In the genomic region with DNA sequence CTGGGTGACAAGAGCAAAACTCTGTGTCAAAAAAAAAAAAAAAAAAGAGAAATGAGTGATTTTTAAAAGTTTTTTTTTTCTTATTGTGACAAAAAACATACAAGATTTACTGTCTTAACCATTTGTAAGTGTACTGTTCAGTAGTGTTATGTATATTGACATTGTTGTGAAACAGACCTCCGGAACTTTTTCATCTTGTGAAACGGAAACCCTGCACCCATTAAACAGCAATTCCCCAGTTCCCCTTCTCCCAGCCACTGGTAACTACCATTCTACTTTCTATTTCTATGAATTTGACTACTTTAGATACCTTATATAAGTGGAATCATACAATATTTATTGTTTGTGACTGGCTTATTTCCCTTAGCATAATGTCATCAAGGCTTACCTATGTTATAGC, we compare ENCODE assay signal across 37 cellular contexts. TPM values are rescaled to one million over a fixed set of nuclear protein-coding genes. Genes with fewer than 3 reads are reported as not detected.
DNase-seq lines count a peak whose midpoint lies in the region; ATAC-seq, FAIRE-seq and TF ChIP-seq lines count a peak whose summit lies in the region.
"Had no signal": no experiment of that assay in that cellular context is flagged by ENCODE, and none has a peak within 500 bp of the region (broad histone marks: within the 10 kb centered on the region; RNA-seq: fewer than 3 reads in every experiment).

No MANE protein-coding gene starts in this region.

- no peaks in the 10 kb centered on the region for H4K20me1 ChIP-seq in GM12878 (ENCODE audit: control insufficient read depth, insufficient read depth)

- H3K4me3 ChIP-seq in GM12878 (no peak overlapping the region), tibial artery (no peak overlapping the region)
- H3K4me3 ChIP-seq: adrenal gland, BLaER1, stomach, thyroid gland had no signal

- no peaks in the 10 kb centered on the region for H3K27me3 ChIP-seq in GM12878 (replicated peaks in 1 of 2; ENCODE audit: control insufficient read depth in 2 of 2, insufficient read depth in 2 of 2, low read length in 1 of 2)
- H3K27me3 ChIP-seq in tibial artery: no peaks in the 10 kb centered on the region
- H3K27me3 ChIP-seq: adrenal gland, BLaER1, stomach, thyroid gland had no signal

- no peak for ATAC-seq in GM12878
- ATAC-seq in stimulated activated memory B cell treated with anti-CD40 and anti-IgM and Interleukin-4, amounts not matched to agents 10 μg/mL and 1 μg/mL and 100 μg/mL, for 72 hours: no peak
- ATAC-seq: activated CD4-positive, CD25-positive, alpha-beta regulatory T cell treated with anti-CD3 and anti-CD28 coated beads, Interleukin-2, amount 50 U/mL, for 24 hours; effector memory CD8-positive, alpha-beta T cell; left colon; T-helper 17 cell had no signal

- H3K36me3 ChIP-seq in GM12878 (ENCODE audit: control insufficient read depth in 2 of 2, insufficient read depth in 2 of 2, low read length in 1 of 2) (peaks cover 0 to 1% of the 10 kb centered on the region in 2 experiments; a peak in 2 of 4 replicates), tibial artery (peaks cover 4 to 18% (median 7%) of the 10 kb centered on the region in 3 donors)
- H3K36me3 ChIP-seq: adrenal gland, thyroid gland had no signal

- peaks cover 71% of the 10 kb centered on the region for H3K4me1 Mint-ChIP-seq in stimulated activated memory B cell treated with anti-CD40 and anti-IgM and Interleukin-4, amounts not matched to agents 10 μg/mL and 1 μg/mL and 100 μg/mL, for 72 hours

- DNase-seq in GM12892 (ENCODE audit: insufficient read length) (no peak), MV-4-11 (lab: John Stamatoyannopoulos, UW) (peak; percentile 95), GM12878 (ENCODE audit: low read depth, low spot score) (no peak), mucosa of gallbladder (ENCODE audit: low spot score) (no peak), tibial artery (no peak), NCI-H69 (lab: John Stamatoyannopoulos, UW) (no peak)
- DNase-seq: activated CD4-positive, alpha-beta memory T cell treated with anti-CD3 and anti-CD28 coated beads, Interleukin-2, amount 10 ng/mL, durations not matched to agents 7 days and 5 days; activated CD8-positive, alpha-beta memory T cell treated with anti-CD3 and anti-CD28 coated beads, Interleukin-2, amount 50 U/mL, for 48 hours; activated naive CD4-positive, alpha-beta T cell treated with anti-CD3 and anti-CD28 coated beads, Interleukin-2, amount 10 ng/mL, durations not matched to agents 7 days and 5 days; adrenal gland; central memory CD4-positive, alpha-beta T cell; COR-L47; cortex of kidney; effector memory CD8-positive, alpha-beta T cell; HCEC 1CT; hypothalamus; IMR-90; left colon; mesendoderm; NCI-H1105 treated with DMSO at 0.1 percent for 48 hours; NCI-H2029; NCI-H226; NCI-H774; SK-N-SH; stimulated activated CD8-positive, alpha-beta memory T cell treated with anti-CD3 and anti-CD28 coated beads, Interleukin-4, amount 100 ng/mL, for 48 hours; stomach; T-helper 17 cell; thyroid gland had no signal

- TF ChIP-seq RAD21 in GM12878 (IDR thresholded peaks at IDR 0.05; ENCODE audit: insufficient read depth, low read depth, low read length): no peak

- H3K27ac Mint-ChIP-seq in stimulated activated memory B cell treated with anti-CD40 and anti-IgM and Interleukin-4, amounts not matched to agents 10 μg/mL and 1 μg/mL and 100 μg/mL, for 72 hours: peak overlapping the region; percentile 44
- H3K27ac Mint-ChIP-seq: activated CD4-positive, alpha-beta memory T cell treated with anti-CD3 and anti-CD28 coated beads, Interleukin-2, amount 10 ng/mL, durations not matched to agents 7 days and 5 days; activated naive CD4-positive, alpha-beta T cell treated with anti-CD3 and anti-CD28 coated beads, Interleukin-2, amount 10 ng/mL, durations not matched to agents 7 days and 5 days; activated T-helper 1 cell treated with anti-CD3 and anti-CD28 coated beads, Interleukin-12 subunit alpha, Interleukin-12 subunit beta, Interleukin-2, Interleukin-4 antibody, amounts not matched to agents 30 ng/mL and 10 ng/mL and 1 ng/mL, durations not matched to agents 14 hours and 24 hours and 36 hours; T-helper 17 cell had no signal

- H3K27me3 Mint-ChIP-seq in stimulated activated memory B cell treated with anti-CD40 and anti-IgM and Interleukin-4, amounts not matched to agents 10 μg/mL and 1 μg/mL and 100 μg/mL, for 72 hours: no peaks in the 10 kb centered on the region
- H3K27me3 Mint-ChIP-seq: activated CD4-positive, alpha-beta memory T cell treated with anti-CD3 and anti-CD28 coated beads, Interleukin-2, amount 10 ng/mL, durations not matched to agents 7 days and 5 days; activated naive CD4-positive, alpha-beta T cell treated with anti-CD3 and anti-CD28 coated beads, Interleukin-2, amount 10 ng/mL, durations not matched to agents 7 days and 5 days; effector memory CD8-positive, alpha-beta T cell; T-helper 17 cell had no signal

- RAD21 ChIA-PET in GM12878 (lab: Charles Lee; ENCODE audit: unreplicated experiment): no interaction called here

- in situ Hi-C loops in GM12878 (cut with MboI): loop anchor here (5.0 kb wide), 2 partner anchors 164 to 224 kb away; no protein-coding TSS in a partner anchor

- H3K79me2 ChIP-seq in GM12878 (ENCODE audit: control insufficient read depth, insufficient read depth, low read length): no peaks in the 10 kb centered on the region; the same call in 1 of the 2 replicates

- POLR2A ChIA-PET in GM12878 (lab: Charles Lee): interaction anchor here (0.7 kb wide), 1 partner anchor 234 kb away, joined by 4 read pairs; no protein-coding TSS in a partner anchor

- TF ChIP-seq POLR2A in GM12892 (IDR thresholded peaks at IDR 0.05; ENCODE audit: low read depth, low read length) (no peak), GM12878 (IDR thresholded peaks at IDR 0.05; ENCODE audit: low read depth, low read length) (no peak)

- WGBS in GM12878 (ENCODE audit: insufficient coverage, insufficient replicate concordance, low lambda C conversion rate, missing lambda C conversion rate): 93% methylated on average over 2 of the region's 2 CpGs

- BruUV-seq in GM12878 (replicated peaks; lab: Mats Ljungman, UMichigan): no TSS peak

- H2AFZ ChIP-seq in GM12878 (ENCODE audit: control insufficient read depth, low read depth, low read length): no peak overlapping the region

- H3K9ac ChIP-seq in GM12878 (ENCODE audit: control insufficient read depth, insufficient read depth, low read length): no peak overlapping the region
- H3K9ac ChIP-seq: BLaER1, SK-N-SH had no signal

- intact Hi-C loops in GM12878 (cut with micrococcal nuclease; ENCODE audit: unreplicated experiment): loop anchor here (2.0 to 5.0 kb wide), 3 partner anchors 73 to 159 kb away; a partner anchor contains a TSS
- intact Hi-C loops in tibial artery (cut with DNase I; ENCODE audit: low total_unique reads): loop anchor here (5.0 kb wide), 3 partner anchors 49 to 224 kb away; a partner anchor contains a TSS

- FAIRE-seq in GM12892 (lab: Jason Lieb, UNC) (peak; percentile 9), GM12878 (lab: Jason Lieb, UNC) (no peak)

- H3K4me2 ChIP-seq in GM12878 (ENCODE audit: control insufficient read depth, insufficient read depth): no peak overlapping the region
- H3K4me2 ChIP-seq: BLaER1, SK-N-SH had no signal

- H3K4me1 ChIP-seq in GM12878 (ENCODE audit: control insufficient read depth, insufficient read depth, low read length) (peaks cover 17% of the 10 kb centered on the region), tibial artery (no peaks in the 10 kb centered on the region)
- H3K4me1 ChIP-seq: adrenal gland, BLaER1 had no signal

- TF ChIP-seq CTCF in GM12878 (IDR thresholded peaks at IDR 0.05 in 2 of 3, conservative IDR thresholded peaks at IDR 0.05 in 1 of 3; ENCODE audit: control insufficient read depth in 2 of 3, extremely low read depth in 1 of 3, insufficient read depth in 1 of 3, low read depth in 3 of 3, low read length in 3 of 3) (no peak), tibial artery (IDR thresholded peaks at IDR 0.05) (no peak)

- H3K9me3 ChIP-seq in GM12878 (replicated peaks; ENCODE audit: control insufficient read depth, insufficient read depth, low read length) (no peaks in the 10 kb centered on the region), tibial artery (no peaks in the 10 kb centered on the region)
- H3K9me3 ChIP-seq: adrenal gland, BLaER1, SK-N-SH, stomach, thyroid gland had no signal

- no peak overlapping the region for H3K27ac ChIP-seq in GM12878 (ENCODE audit: control insufficient read depth, insufficient read depth)
- no peak overlapping the region for H3K27ac ChIP-seq in tibial artery
- H3K27ac ChIP-seq: adrenal gland, BLaER1, RWPE1, stomach, thyroid gland had no signal

- CTCF ChIA-PET in GM12878 (lab: Yijun Ruan, JAX): interaction anchor here (0.7 to 3.0 kb wide), 15 partner anchors 9 to 226 kb away, joined by 3 to 27 read pairs (median 9); a partner anchor contains a TSS

- no peaks in the 10 kb centered on the region for H3K9me3 Mint-ChIP-seq in stimulated activated memory B cell treated with anti-CD40 and anti-IgM and Interleukin-4, amounts not matched to agents 10 μg/mL and 1 μg/mL and 100 μg/mL, for 72 hours
- H3K9me3 Mint-ChIP-seq: activated CD4-positive, alpha-beta memory T cell treated with anti-CD3 and anti-CD28 coated beads, Interleukin-2, amount 10 ng/mL, durations not matched to agents 7 days and 5 days; activated naive CD4-positive, alpha-beta T cell treated with anti-CD3 and anti-CD28 coated beads, Interleukin-2, amount 10 ng/mL, durations not matched to agents 7 days and 5 days; activated T-helper 1 cell treated with anti-CD3 and anti-CD28 coated beads, Interleukin-12 subunit alpha, Interleukin-12 subunit beta, Interleukin-2, Interleukin-4 antibody, amounts not matched to agents 30 ng/mL and 10 ng/mL and 1 ng/mL, durations not matched to agents 14 hours and 24 hours and 36 hours; effector memory CD8-positive, alpha-beta T cell had no signal

- H3K36me3 Mint-ChIP-seq in stimulated activated memory B cell treated with anti-CD40 and anti-IgM and Interleukin-4, amounts not matched to agents 10 μg/mL and 1 μg/mL and 100 μg/mL, for 72 hours: no peaks in the 10 kb centered on the region

- no peak overlapping the region for H3K4me3 Mint-ChIP-seq in stimulated activated memory B cell treated with anti-CD40 and anti-IgM and Interleukin-4, amounts not matched to agents 10 μg/mL and 1 μg/mL and 100 μg/mL, for 72 hours
- H3K4me3 Mint-ChIP-seq: activated CD4-positive, alpha-beta memory T cell treated with anti-CD3 and anti-CD28 coated beads, Interleukin-2, amount 10 ng/mL, durations not matched to agents 7 days and 5 days; activated naive CD4-positive, alpha-beta T cell treated with anti-CD3 and anti-CD28 coated beads, Interleukin-2, amount 10 ng/mL, durations not matched to agents 7 days and 5 days; activated T-helper 1 cell treated with anti-CD3 and anti-CD28 coated beads, Interleukin-12 subunit alpha, Interleukin-12 subunit beta, Interleukin-2, Interleukin-4 antibody, amounts not matched to agents 30 ng/mL and 10 ng/mL and 1 ng/mL, durations not matched to agents 14 hours and 24 hours and 36 hours; effector memory CD8-positive, alpha-beta T cell; T-helper 17 cell had no signal

- TF ChIP-seq EP300 in GM12878 (IDR thresholded peaks at IDR 0.05; ENCODE audit: borderline replicate concordance in 1 of 2, control insufficient read depth in 1 of 2, low read depth in 2 of 2, low read length in 2 of 2): no peak

- SMC1A ChIA-PET in GM12878 (lab: Charles Lee; ENCODE audit: uncharacterized antibody, unreplicated experiment): interaction anchor here (1.1 to 2.1 kb wide), 4 partner anchors 10 to 157 kb away, joined by 3 to 11 read pairs (median 8); a partner anchor contains a TSS

RNA-seq across cellular contexts. Expression of a gene that starts 18.7 kb away (rescaled TPM):
- polyA plus RNA-seq in GM12892 (2012; ENCODE audit: missing spikeins): 17.7 TPM
- total RNA-seq in GM12878 (2013; cell fraction: nucleolus; rRNA removed): 38.8 and 41.3 TPM in 2 replicates
- total RNA-seq in GM12878 (2014; rRNA removed): 28.7 and 33.5 TPM in 2 replicates
- total RNA-seq in GM12878 (2014; rRNA removed; fragmentation: Illumina TruSeq; extraction: Trizol): 25.8 and 26.4 TPM in 2 replicates
- total RNA-seq in GM12878 (2021): 25.2 and 28.1 TPM in 2 replicates
- 22.0 TPM for polyA plus RNA-seq in GM12878 (2011; ENCODE audit: low read depth)
- 12.4 and 17.9 TPM in 2 replicates for polyA plus RNA-seq in GM12878 (2011; rRNA removed)
- 24.7 and 29.1 TPM in 2 replicates for polyA plus RNA-seq in GM12878 (2011; cell fraction: cytosol; rRNA removed)
- polyA plus RNA-seq in GM12878 (2011; cell fraction: nucleus; rRNA removed): 45.5 and 48.1 TPM in 2 replicates
- polyA plus RNA-seq in GM12878 (2012): 23.1 and 24.4 TPM in 2 replicates
- polyA plus RNA-seq in GM12878 (2014; fragmentation: Illumina TruSeq; extraction: Trizol): 18.9 and 24.6 TPM in 2 replicates
- 1 to 10 TPM; 4.8 to 7.8 TPM for polyA plus RNA-seq in GM12878 (2014; fragmentation: Nextera tagmentation; extraction: Ambion mirVana)
- 21.7 and 23.0 TPM in 2 replicates for polyA plus RNA-seq in GM12878 (2014; rRNA removed)
- 10 to 100 TPM; 28.9 to 32.3 TPM for polyA plus RNA-seq in GM12878 (2016; fragmentation: Nextera tagmentation; extraction: Ambion mirVana)
- 23.3 and 26.8 TPM in 2 replicates for polyA minus RNA-seq in GM12878 (2011; rRNA and poly(A)+ RNA removed)
- polyA minus RNA-seq in GM12878 (2011; cell fraction: cytosol; rRNA and poly(A)+ RNA removed): 10.0 TPM in 2 replicates
- polyA minus RNA-seq in GM12878 (2011; cell fraction: nucleus; rRNA and poly(A)+ RNA removed): 17.7 and 24.9 TPM in 2 replicates
- 9.4 TPM for total RNA-seq in mucosa of gallbladder

RNA-seq across cellular contexts. Expression of a gene that starts 18.8 kb away (rescaled TPM):
- 10.6 TPM for polyA plus RNA-seq in GM12892 (2012; ENCODE audit: missing spikeins)
- 13.7 and 15.9 TPM in 2 replicates for total RNA-seq in GM12878 (2013; cell fraction: nucleolus; rRNA removed)
- total RNA-seq in GM12878 (2014; rRNA removed) (20.1 and 24.1 TPM in 2 replicates), GM12878 (2014; rRNA removed; fragmentation: Illumina TruSeq; extraction: Trizol) (14.8 and 15.8 TPM in 2 replicates), GM12878 (2021) (25.4 and 25.5 TPM in 2 replicates), mucosa of gallbladder (6.6 TPM)
- polyA plus RNA-seq in GM12878 (2011; ENCODE audit: low read depth): 12.2 TPM
- polyA plus RNA-seq in GM12878 (2011; rRNA removed) (10.3 and 15.3 TPM in 2 replicates), GM12878 (2014; fragmentation: Illumina TruSeq; extraction: Trizol) (14.3 and 14.5 TPM in 2 replicates), GM12878 (2014; fragmentation: Nextera tagmentation; extraction: Ambion mirVana) (1 to 10 TPM; 3.6 to 7.2 TPM), GM12878 (2014; rRNA removed) (29.3 and 32.3 TPM in 2 replicates), GM12878 (2016; fragmentation: Nextera tagmentation; extraction: Ambion mirVana) (10 to 100 TPM; 34.1 to 40.4 TPM)
- polyA plus RNA-seq in GM12878 (2011; cell fraction: cytosol; rRNA removed): 14.2 and 21.8 TPM in 2 replicates
- 15.9 and 17.2 TPM in 2 replicates for polyA plus RNA-seq in GM12878 (2011; cell fraction: nucleus; rRNA removed)
- polyA plus RNA-seq in GM12878 (2012): 13.2 and 14.4 TPM in 2 replicates
- polyA minus RNA-seq in GM12878 (2011; rRNA and poly(A)+ RNA removed): 12.5 and 19.6 TPM in 2 replicates
- 3.5 and 6.2 TPM in 2 replicates for polyA minus RNA-seq in GM12878 (2011; cell fraction: cytosol; rRNA and poly(A)+ RNA removed)
- polyA minus RNA-seq in GM12878 (2011; cell fraction: nucleus; rRNA and poly(A)+ RNA removed): 12.8 and 17.3 TPM in 2 replicates

RNA-seq across cellular contexts. Expression of a gene that starts 26.1 kb away (rescaled TPM):
- polyA plus RNA-seq in GM12892 (2012; ENCODE audit: missing spikeins): not detected
- total RNA-seq in GM12878 (2013; cell fraction: nucleolus; rRNA removed): not detected in 2 replicates
- not detected in 2 replicates for total RNA-seq in GM12878 (2014; rRNA removed)
- not detected in 2 replicates for total RNA-seq in GM12878 (2014; rRNA removed; fragmentation: Illumina TruSeq; extraction: Trizol)
- total RNA-seq in GM12878 (2021): not detected in 2 replicates
- polyA plus RNA-seq in GM12878 (2011; ENCODE audit: low read depth): not detected
- not detected in 2 replicates for polyA plus RNA-seq in GM12878 (2011; rRNA removed)
- polyA plus RNA-seq in GM12878 (2011; cell fraction: cytosol; rRNA removed): 0.05 TPM in 1 of 2 replicates, not detected in the other
- polyA plus RNA-seq in GM12878 (2011; cell fraction: nucleus; rRNA removed): not detected in 2 replicates
- not detected in 2 replicates for polyA plus RNA-seq in GM12878 (2012)
- not detected in 2 replicates for polyA plus RNA-seq in GM12878 (2014; fragmentation: Illumina TruSeq; extraction: Trizol)
- polyA plus RNA-seq in GM12878 (2014; fragmentation: Nextera tagmentation; extraction: Ambion mirVana): not detected
- not detected in 2 replicates for polyA plus RNA-seq in GM12878 (2014; rRNA removed)
- polyA plus RNA-seq in GM12878 (2016; fragmentation: Nextera tagmentation; extraction: Ambion mirVana): not detected
- not detected in 2 replicates for polyA minus RNA-seq in GM12878 (2011; rRNA and poly(A)+ RNA removed)
- not detected in 2 replicates for polyA minus RNA-seq in GM12878 (2011; cell fraction: cytosol; rRNA and poly(A)+ RNA removed)
- polyA minus RNA-seq in GM12878 (2011; cell fraction: nucleus; rRNA and poly(A)+ RNA removed): not detected in 2 replicates
- not detected for total RNA-seq in mucosa of gallbladder
- total RNA-seq: activated CD4-positive, alpha-beta memory T cell treated with anti-CD3 and anti-CD28 coated beads, Interleukin-2, amount 10 ng/mL, durations not matched to agents 7 days and 5 days; activated T-helper 1 cell treated with anti-CD3 and anti-CD28 coated beads, Interleukin-12 subunit alpha, Interleukin-12 subunit beta, Interleukin-2, Interleukin-4 antibody, amounts not matched to agents 30 ng/mL and 10 ng/mL and 1 ng/mL, durations not matched to agents 14 hours and 24 hours and 36 hours; adrenal gland; epithelial cell of proximal tubule; glomerular endothelial cell; IMR-90; left colon; OCI-LY7; stomach; T-helper 17 cell; thyroid gland had no signal
- polyA plus RNA-seq: adrenal gland, AG04450, IMR-90, SK-N-SH, stomach had no signal

RNA-seq across cellular contexts. Expression of a gene that starts 42.5 kb away (rescaled TPM):
- 2.2 TPM for polyA plus RNA-seq in GM12892 (2012; ENCODE audit: missing spikeins)
- 1.6 and 3.5 TPM in 2 replicates for total RNA-seq in GM12878 (2013; cell fraction: nucleolus; rRNA removed)
- 2.8 and 3.4 TPM in 2 replicates for total RNA-seq in GM12878 (2014; rRNA removed)
- total RNA-seq in GM12878 (2014; rRNA removed; fragmentation: Illumina TruSeq; extraction: Trizol): 0.78 and 1.0 TPM in 2 replicates
- 1.9 and 2.7 TPM in 2 replicates for total RNA-seq in GM12878 (2021)
- polyA plus RNA-seq in GM12878 (2011; ENCODE audit: low read depth): 3.9 TPM
- 0.04 TPM in 1 of 2 replicates, not detected in the other for polyA plus RNA-seq in GM12878 (2011; rRNA removed)
- 0.15 TPM in 1 of 2 replicates, not detected in the other for polyA plus RNA-seq in GM12878 (2011; cell fraction: cytosol; rRNA removed)
- polyA plus RNA-seq in GM12878 (2011; cell fraction: nucleus; rRNA removed): 0.06 and 0.34 TPM in 2 replicates
- 5.0 and 5.8 TPM in 2 replicates for polyA plus RNA-seq in GM12878 (2012)
- 1.5 and 1.9 TPM in 2 replicates for polyA plus RNA-seq in GM12878 (2014; fragmentation: Illumina TruSeq; extraction: Trizol)
- polyA plus RNA-seq in GM12878 (2014; fragmentation: Nextera tagmentation; extraction: Ambion mirVana): 1 to 10 TPM in 1 of 2 experiments, under 1 TPM in 1; 0.74 to 1.1 TPM
- polyA plus RNA-seq in GM12878 (2014; rRNA removed): 2.4 and 2.5 TPM in 2 replicates
- polyA plus RNA-seq in GM12878 (2016; fragmentation: Nextera tagmentation; extraction: Ambion mirVana): 1 to 10 TPM; 2.5 to 4.0 TPM
- 2.4 TPM in 1 of 2 replicates, not detected in the other for polyA minus RNA-seq in GM12878 (2011; rRNA and poly(A)+ RNA removed)
- not detected in 2 replicates for polyA minus RNA-seq in GM12878 (2011; cell fraction: cytosol; rRNA and poly(A)+ RNA removed)
- not detected in 2 replicates for polyA minus RNA-seq in GM12878 (2011; cell fraction: nucleus; rRNA and poly(A)+ RNA removed)
- 3.4 TPM for total RNA-seq in mucosa of gallbladder
- total RNA-seq: epithelial cell of proximal tubule, IMR-90 had no signal
- polyA plus RNA-seq: AG04450, IMR-90, SK-N-SH had no signal

RNA-seq across cellular contexts. Expression of a gene that starts 43.4 kb away (rescaled TPM):
- 12.3 TPM for polyA plus RNA-seq in GM12892 (2012; ENCODE audit: missing spikeins)
- total RNA-seq in GM12878 (2013; cell fraction: nucleolus; rRNA removed): 72.1 and 76.3 TPM in 2 replicates
- total RNA-seq in GM12878 (2014; rRNA removed): 25.8 and 27.6 TPM in 2 replicates
- total RNA-seq in GM12878 (2014; rRNA removed; fragmentation: Illumina TruSeq; extraction: Trizol): 21.2 and 23.2 TPM in 2 replicates
- 37.6 and 37.8 TPM in 2 replicates for total RNA-seq in GM12878 (2021)
- 8.0 TPM for polyA plus RNA-seq in GM12878 (2011; ENCODE audit: low read depth)
- 31.3 and 34.7 TPM in 2 replicates for polyA plus RNA-seq in GM12878 (2011; rRNA removed)
- 26.9 and 27.8 TPM in 2 replicates for polyA plus RNA-seq in GM12878 (2011; cell fraction: cytosol; rRNA removed)
- 18.5 and 19.7 TPM in 2 replicates for polyA plus RNA-seq in GM12878 (2011; cell fraction: nucleus; rRNA removed)
- 9.8 and 10.5 TPM in 2 replicates for polyA plus RNA-seq in GM12878 (2012)
- polyA plus RNA-seq in GM12878 (2014; fragmentation: Illumina TruSeq; extraction: Trizol): 24.4 and 29.5 TPM in 2 replicates
- 1 to 10 TPM; 4.2 to 5.5 TPM for polyA plus RNA-seq in GM12878 (2014; fragmentation: Nextera tagmentation; extraction: Ambion mirVana)
- polyA plus RNA-seq in GM12878 (2014; rRNA removed): 20.9 and 23.6 TPM in 2 replicates
- 10 to 100 TPM; 25.4 to 32.2 TPM for polyA plus RNA-seq in GM12878 (2016; fragmentation: Nextera tagmentation; extraction: Ambion mirVana)
- 113 and 115 TPM in 2 replicates for polyA minus RNA-seq in GM12878 (2011; rRNA and poly(A)+ RNA removed)
- 29.3 and 32.2 TPM in 2 replicates for polyA minus RNA-seq in GM12878 (2011; cell fraction: cytosol; rRNA and poly(A)+ RNA removed)
- polyA minus RNA-seq in GM12878 (2011; cell fraction: nucleus; rRNA and poly(A)+ RNA removed): 27.4 and 39.6 TPM in 2 replicates
- total RNA-seq in mucosa of gallbladder: 46.5 TPM
